2 cellular contexts compared by ENCODE assay signal in the genomic region with DNA sequence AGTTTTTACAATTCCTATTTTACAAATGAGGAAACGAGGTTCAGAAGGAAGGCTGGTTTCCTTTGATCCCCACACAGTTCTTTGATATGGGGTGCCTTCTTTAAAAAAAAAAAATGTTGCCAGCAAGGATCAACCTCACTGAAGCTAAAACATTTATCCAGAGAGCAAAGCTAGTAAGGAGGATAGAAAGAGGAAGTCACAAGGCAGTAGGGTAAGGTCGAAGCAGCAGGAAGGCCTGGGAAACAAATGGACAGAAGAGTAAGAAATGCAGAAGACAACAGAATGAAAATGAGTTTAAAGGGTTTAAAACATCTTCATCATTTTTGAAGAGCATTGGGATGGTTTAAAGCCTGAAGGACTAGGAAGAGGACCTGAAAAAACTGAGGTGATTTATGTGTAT.
TF ChIP-seq lines count a peak whose summit lies in the region.

No MANE protein-coding gene starts in this region.

TF ChIP-seq in GM12891, 5 proteins besides CTCF, POLR2A, EP300 and RAD21:
- TF ChIP-seq PAX5 (IDR thresholded peaks at IDR 0.05; ENCODE audit: insufficient read depth, low read length, severe bottlenecking): no peak
- peak; percentile 71 for TF ChIP-seq SPI1 (IDR thresholded peaks at IDR 0.05; ENCODE audit: low read depth, low read length)
TF ChIP-seq in GM12891: peak in this region for 1.

TF ChIP-seq in GM12878, 131 proteins besides CTCF, POLR2A, EP300 and RAD21:
- TF ChIP-seq ATF3 (IDR thresholded peaks at IDR 0.05; ENCODE audit: borderline replicate concordance, extremely low read depth, low read depth, low read length) (no peak), SPI1 (IDR thresholded peaks at IDR 0.05; ENCODE audit: borderline replicate concordance, insufficient read depth, low read depth, low read length) (peak; percentile 73; the same call in 1 of the 2 replicates), PAX5 (IDR thresholded peaks at IDR 0.05; ENCODE audit: borderline replicate concordance, low read depth, low read length) (no peak)
TF ChIP-seq in GM12878: peak in this region for 1.
